In genomic region chr17:61717352-61717751, GRCh38 we compare ENCODE assay signal across 6 cellular contexts.
"Had no signal": no experiment of that assay in that cellular context is flagged by ENCODE, and none has a peak within 500 bp of the region (broad histone marks: within the 10 kb centered on the region; RNA-seq: fewer than 3 reads in every experiment).

No MANE protein-coding gene starts in this region.

- FAIRE-seq: HepG2, HTR-8/SVneo had no signal

- DNase-seq: IMR-90, KBM-7, KG1 had no signal

- H3K27ac ChIP-seq: HL-60 had no signal

- ATAC-seq: HepG2 had no signal
